ENCODE assay signal across 29 cellular contexts in the genomic region with DNA sequence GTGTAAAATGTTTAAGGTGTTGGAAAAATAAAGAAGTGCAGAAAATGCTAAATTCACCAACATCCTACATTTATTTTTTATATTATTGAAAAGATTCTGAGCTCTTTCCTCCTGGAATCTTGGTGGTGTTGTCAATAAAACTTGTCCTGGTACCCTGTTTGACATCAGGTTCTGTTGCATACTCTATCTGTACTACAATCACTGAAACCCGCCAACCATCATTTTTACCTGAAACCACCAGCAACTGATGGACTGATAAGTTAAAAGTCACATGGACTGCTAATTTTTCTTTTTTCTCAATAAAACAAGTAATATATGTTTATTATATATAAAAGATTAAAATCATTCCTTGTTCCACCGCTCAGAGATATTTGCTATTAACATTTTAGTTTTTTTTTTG. TPM values are rescaled to one million over a fixed set of nuclear protein-coding genes. Genes with fewer than 3 reads are reported as not detected.
DNase-seq lines count a peak whose midpoint lies in the region; ATAC-seq lines count a peak whose summit lies in the region.
"Had no signal": no experiment of that assay in that cellular context is flagged by ENCODE, and none has a peak within 500 bp of the region (broad histone marks: within the 10 kb centered on the region; RNA-seq: fewer than 3 reads in every experiment).

No MANE protein-coding gene starts in this region.

- peak overlapping the region; percentile 56 to 67 for H3K4me3 Mint-ChIP-seq in stimulated activated naive CD8-positive, alpha-beta T cell treated with anti-CD3 and anti-CD28 coated beads, Interleukin-15, amount 100 ng/mL, for 72 hours
- peak overlapping the region; percentile 64 for H3K4me3 Mint-ChIP-seq in activated naive CD8-positive, alpha-beta T cell treated with anti-CD3 and anti-CD28 coated beads, Interleukin-2, amount 10 ng/mL, durations not matched to agents 7 days and 5 days
- H3K4me3 Mint-ChIP-seq: CD14-positive monocyte, H9, mesothelial cell of epicardium, nephron, type B pancreatic cell had no signal

- no peak overlapping the region for H3K27ac Mint-ChIP-seq in stimulated activated naive CD8-positive, alpha-beta T cell treated with anti-CD3 and anti-CD28 coated beads, Interleukin-15, amount 100 ng/mL, for 72 hours
- H3K27ac Mint-ChIP-seq in activated naive CD8-positive, alpha-beta T cell treated with anti-CD3 and anti-CD28 coated beads, Interleukin-2, amount 10 ng/mL, durations not matched to agents 7 days and 5 days = no peak overlapping the region
- H3K27ac Mint-ChIP-seq: CD14-positive monocyte, H9, mesothelial cell of epicardium, nephron, type B pancreatic cell had no signal

- no peak for DNase-seq in stimulated activated naive CD8-positive, alpha-beta T cell treated with anti-CD3 and anti-CD28 coated beads, Interleukin-15, amount 100 ng/mL, for 72 hours
- DNase-seq in stimulated activated naive CD8-positive, alpha-beta T cell treated with anti-CD3 and anti-CD28 coated beads, Interleukin-15, Interleukin-2, amounts not matched to agents 100 U/mL and 50 U/mL, for 24 hours = no peak
- peak; percentile 29 for DNase-seq in Jurkat, Clone E6-1 (ENCODE audit: low read depth, low spot score)
- DNase-seq in activated naive CD8-positive, alpha-beta T cell treated with anti-CD3 and anti-CD28 coated beads, Interleukin-2, amount 10 ng/mL, durations not matched to agents 7 days and 5 days = no peak
- DNase-seq in SKM-1 (lab: John Stamatoyannopoulos, UW; ENCODE audit: unreplicated experiment) = no peak
- no peak for DNase-seq in COLO668 (lab: John Stamatoyannopoulos, UW; ENCODE audit: unreplicated experiment)
- DNase-seq: activated CD4-positive, CD25-positive, alpha-beta regulatory T cell treated with anti-CD3 and anti-CD28 coated beads, Interleukin-2, amount 50 U/mL, for 72 hours; activated naive CD4-positive, alpha-beta T cell treated with anti-CD3 and anti-CD28 coated beads, Interleukin-2, amount 50 U/mL, for 16 hours; activated T-cell treated with anti-CD3 and anti-CD28 coated beads, Interleukin-2, amount 50 U/mL, for 48 hours; aorta; H9; heart right ventricle; left ventricle myocardium superior; NCI-H1930; NCI-H510A treated with DMSO at 0.1 percent for 48 hours; OCI-M1 had no signal

- H3K36me3 Mint-ChIP-seq in activated naive CD8-positive, alpha-beta T cell treated with anti-CD3 and anti-CD28 coated beads, Interleukin-2, amount 10 ng/mL, durations not matched to agents 7 days and 5 days = peaks cover 62% of the 10 kb centered on the region
- H3K36me3 Mint-ChIP-seq: mesothelial cell of epicardium; stimulated activated effector memory CD8-positive, alpha-beta T cell treated with anti-CD3 and anti-CD28 coated beads, Interleukin-12 subunit alpha, Interleukin-12 subunit beta, amount 100 ng/mL, for 72 hours; type B pancreatic cell had no signal

- POLR2A ChIA-PET in activated naive CD8-positive, alpha-beta T cell treated with anti-CD3 and anti-CD28 coated beads, Interleukin-2, amount 10 ng/mL, durations not matched to agents 7 days and 5 days (lab: Charles Lee) = interaction anchor here (0.9 to 1.9 kb wide), 4 partner anchors 9 to 119 kb away, joined by 3 to 6 read pairs (median 4); a partner anchor contains a TSS

- H3K4me3 ChIP-seq in Jurkat, Clone E6-1 (ENCODE audit: low read length) = no peak overlapping the region
- H3K4me3 ChIP-seq: heart right ventricle, SJSA1 had no signal

- peaks cover 0 to 7% of the 10 kb centered on the region in 2 donors for H3K9me3 Mint-ChIP-seq in stimulated activated naive CD8-positive, alpha-beta T cell treated with anti-CD3 and anti-CD28 coated beads, Interleukin-15, amount 100 ng/mL, for 72 hours
- H3K9me3 Mint-ChIP-seq in activated naive CD8-positive, alpha-beta T cell treated with anti-CD3 and anti-CD28 coated beads, Interleukin-2, amount 10 ng/mL, durations not matched to agents 7 days and 5 days = peaks cover 6% of the 10 kb centered on the region
- H3K9me3 Mint-ChIP-seq: CD14-positive monocyte; H9; mesothelial cell of epicardium; nephron; stimulated activated effector memory CD8-positive, alpha-beta T cell treated with anti-CD3 and anti-CD28 coated beads, Interleukin-12 subunit alpha, Interleukin-12 subunit beta, amount 100 ng/mL, for 72 hours; T-cell; type B pancreatic cell had no signal

- no peaks in the 10 kb centered on the region for H3K27me3 Mint-ChIP-seq in stimulated activated naive CD8-positive, alpha-beta T cell treated with anti-CD3 and anti-CD28 coated beads, Interleukin-15, amount 100 ng/mL, for 72 hours
- H3K27me3 Mint-ChIP-seq in activated naive CD8-positive, alpha-beta T cell treated with anti-CD3 and anti-CD28 coated beads, Interleukin-2, amount 10 ng/mL, durations not matched to agents 7 days and 5 days = no peaks in the 10 kb centered on the region
- H3K27me3 Mint-ChIP-seq: T-cell, type B pancreatic cell had no signal

- no peak for ATAC-seq in stimulated activated naive CD8-positive, alpha-beta T cell treated with anti-CD3 and anti-CD28 coated beads, Interleukin-15, amount 100 ng/mL, for 72 hours
- no peak for ATAC-seq in stimulated activated naive CD8-positive, alpha-beta T cell treated with anti-CD3 and anti-CD28 coated beads, Interleukin-15, Interleukin-2, amounts not matched to agents 100 U/mL and 50 U/mL, for 24 hours
- peak; percentile 34 for ATAC-seq in activated naive CD8-positive, alpha-beta T cell treated with anti-CD3 and anti-CD28 coated beads, Interleukin-2, amount 10 ng/mL, durations not matched to agents 7 days and 5 days (ENCODE audit: low read depth)
- ATAC-seq in HG02885 (IDR thresholded peaks at IDR 0.05; ENCODE audit: poor library complexity, unreplicated experiment) (no peak), HG03175 (IDR thresholded peaks at IDR 0.05; ENCODE audit: unreplicated experiment) (no peak)
- ATAC-seq: heart right ventricle, left ventricle myocardium superior had no signal

- H3K4me1 Mint-ChIP-seq in stimulated activated naive CD8-positive, alpha-beta T cell treated with anti-CD3 and anti-CD28 coated beads, Interleukin-15, amount 100 ng/mL, for 72 hours = peaks cover 40% of the 10 kb centered on the region
- peaks cover 19% of the 10 kb centered on the region for H3K4me1 Mint-ChIP-seq in activated naive CD8-positive, alpha-beta T cell treated with anti-CD3 and anti-CD28 coated beads, Interleukin-2, amount 10 ng/mL, durations not matched to agents 7 days and 5 days
- H3K4me1 Mint-ChIP-seq: H9, mesothelial cell of epicardium, nephron had no signal

RNA-seq across cellular contexts. Expression of a gene that starts 23.4 kb away (rescaled TPM):
- polyA plus RNA-seq in Jurkat, Clone E6-1 (2012; ENCODE audit: insufficient read depth, insufficient read length) = not detected
- 10 to 100 TPM; 27.8 to 28.4 TPM for total RNA-seq in activated naive CD8-positive, alpha-beta T cell treated with anti-CD3 and anti-CD28 coated beads, Interleukin-2, amount 10 ng/mL, durations not matched to agents 7 days and 5 days
- total RNA-seq: endothelial cell of umbilical vein, frontal cortex, H9, mesothelial cell of epicardium, osteocyte, SJSA1 had no signal
- polyA plus RNA-seq: aorta, endothelial cell of umbilical vein, heart right ventricle, keratinocyte had no signal

RNA-seq across cellular contexts. Expression of a gene that starts 36.6 kb away (rescaled TPM):
- 16.0 TPM for polyA plus RNA-seq in Jurkat, Clone E6-1 (2012; ENCODE audit: insufficient read depth, insufficient read length)
- total RNA-seq in activated naive CD8-positive, alpha-beta T cell treated with anti-CD3 and anti-CD28 coated beads, Interleukin-2, amount 10 ng/mL, durations not matched to agents 7 days and 5 days = 10 to 100 TPM; 50.0 to 50.6 TPM
